In genomic region chrX:41192880-41193279, GRCh38 we compare ENCODE assay signal across 1 cellular context.
TF ChIP-seq lines count a peak whose summit lies in the region.

No MANE protein-coding gene starts in this region.

TF ChIP-seq in H1, 55 proteins besides CTCF, POLR2A, EP300 and RAD21 (continued from another document):
- TF ChIP-seq KDM5A (IDR thresholded peaks at IDR 0.05; ENCODE audit: low read length): no peak
- TF ChIP-seq SAP30 (IDR thresholded peaks at IDR 0.05; ENCODE audit: insufficient read depth, insufficient replicate concordance, low read length): no peak
- TF ChIP-seq RXRA (IDR thresholded peaks at IDR 0.05; ENCODE audit: insufficient read depth, low read depth, low read length): no peak
- TF ChIP-seq CHD7 (IDR thresholded peaks at IDR 0.05; ENCODE audit: insufficient replicate concordance, low read length): no peak
- TF ChIP-seq CHD1 (IDR thresholded peaks at IDR 0.05; ENCODE audit: low read depth, low read length): no peak
- TF ChIP-seq TAF7 (optimal IDR thresholded peaks at IDR 0.05; ENCODE audit: borderline replicate concordance, low read depth, low read length): no peak
- TF ChIP-seq SIX5 (IDR thresholded peaks at IDR 0.05; ENCODE audit: low read depth, low read length): no peak
- no peak for TF ChIP-seq JUN (IDR thresholded peaks at IDR 0.05; ENCODE audit: low read depth, low read length)
- no peak for TF ChIP-seq KDM4A (IDR thresholded peaks at IDR 0.05; ENCODE audit: low read depth, low read length, severe bottlenecking)
- no peak for TF ChIP-seq SIRT6 (IDR thresholded peaks at IDR 0.05; ENCODE audit: low read length)
- no peak for TF ChIP-seq HDAC6 (IDR thresholded peaks at IDR 0.05; ENCODE audit: low read depth, low read length)
- TF ChIP-seq TAF1 (IDR thresholded peaks at IDR 0.05; ENCODE audit: low read depth, low read length): no peak
TF ChIP-seq in H1: peak in this region for 0.
